8 cellular contexts compared by ENCODE assay signal in the genomic region with DNA sequence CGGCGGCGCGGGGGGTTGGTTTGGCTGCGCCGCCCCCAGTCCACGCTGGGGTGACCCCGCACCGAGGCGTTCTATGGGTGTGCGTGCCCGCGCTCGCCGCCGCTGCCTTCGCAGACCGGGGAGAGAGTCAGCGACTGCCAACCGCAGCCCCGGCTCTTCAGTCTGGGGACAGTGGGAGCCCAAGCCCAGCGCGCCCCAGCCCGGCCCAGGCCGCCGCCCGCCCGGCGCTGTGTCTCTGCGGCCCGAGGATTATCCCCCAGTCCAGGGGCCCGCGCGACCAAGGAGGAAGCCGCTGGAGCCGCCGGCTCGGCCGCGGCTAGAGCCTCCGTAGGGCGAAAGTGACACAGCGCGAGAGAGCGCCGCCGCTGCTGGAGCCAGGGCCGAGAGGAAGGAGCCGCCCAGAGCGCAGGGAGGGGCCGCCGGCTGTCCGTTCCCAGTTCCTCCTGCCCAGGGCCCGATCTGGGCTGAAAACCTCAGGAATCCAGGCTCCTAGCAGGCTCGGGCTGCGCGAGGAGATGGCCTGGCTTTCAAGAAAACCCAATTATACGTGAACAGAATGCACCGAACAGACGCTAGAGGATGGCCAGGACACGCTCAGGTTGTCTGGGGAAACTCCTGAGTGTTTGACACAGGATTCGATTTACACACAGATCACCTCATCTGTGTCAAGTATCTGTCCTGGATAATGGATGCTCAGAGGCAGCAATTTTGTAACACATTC. TPM values are rescaled to one million over a fixed set of nuclear protein-coding genes. Genes with fewer than 3 reads are reported as not detected.
DNase-seq lines count a peak whose midpoint lies in the region; ATAC-seq and TF ChIP-seq lines count a peak whose summit lies in the region.

No MANE protein-coding gene starts in this region.

- H3K4me1 Mint-ChIP-seq in nephron: peaks cover 53% of the 10 kb centered on the region

- H3K9me3 Mint-ChIP-seq in nephron: no peaks in the 10 kb centered on the region

- H3K4me3 ChIP-seq in NT2/D1 (ENCODE audit: insufficient read length, low read depth): peak overlapping the region; percentile 61
- peak overlapping the region; percentile 67 to 83 for H3K4me3 ChIP-seq in vagina

- H3K27me3 ChIP-seq in NT2/D1 (ENCODE audit: insufficient read depth, insufficient read length) (no peaks in the 10 kb centered on the region), vagina (no peaks in the 10 kb centered on the region)

- H3K4me3 Mint-ChIP-seq in nephron: peak overlapping the region; percentile 94 to 97 (median 95)

- peaks cover 14% of the 10 kb centered on the region for H3K27me3 Mint-ChIP-seq in nephron (ENCODE audit: low read depth)

- peak overlapping the region; percentile 93 for H3K27ac ChIP-seq in vagina

- intact Hi-C loops in vagina (cut with DNase I): no loop called here

- H3K9me3 ChIP-seq in NT2/D1 (ENCODE audit: insufficient read depth, low read length) (no peaks in the 10 kb centered on the region), vagina (no peaks in the 10 kb centered on the region)

- DNase-seq in 8988T (peak; percentile 71), GM10266 (ENCODE audit: extremely low spot score) (peak; percentile 58), NT2/D1 (ENCODE audit: low read depth, low spot score) (no peak), germinal center (ENCODE audit: low spot score) (peak; percentile 40), vagina (ENCODE audit: extremely low spot score in 2 of 2) (peak in 1 of 2 donors; percentile 80)
- peak; percentile 27 for DNase-seq in activated naive CD4-positive, alpha-beta T cell treated with anti-CD3 and anti-CD28 coated beads, Interleukin-2, amount 50 U/mL, for 16 hours

- H3K9ac ChIP-seq in NT2/D1 (ENCODE audit: insufficient read length, low read depth): peak overlapping the region; percentile 85

- peak in 1 of 2 donors; percentile 48 for TF ChIP-seq POLR2A in vagina (IDR thresholded peaks at IDR 0.05)

- ATAC-seq in HG03097 (IDR thresholded peaks at IDR 0.05; ENCODE audit: low FRiP score, unreplicated experiment): peak; percentile 34

- H3K27ac Mint-ChIP-seq in nephron: peak overlapping the region in 2 of 3 experiments; percentile 89 to 90

- H3K36me3 Mint-ChIP-seq in nephron (ENCODE audit: low read depth): no peaks in the 10 kb centered on the region

- H3K4me1 ChIP-seq in NT2/D1 (ENCODE audit: insufficient read depth, insufficient read length) (peaks cover 13% of the 10 kb centered on the region), vagina (peaks cover 46% of the 10 kb centered on the region)

- H3K36me3 ChIP-seq in NT2/D1 (ENCODE audit: insufficient read depth, insufficient read length, low read length) (peaks cover 7% of the 10 kb centered on the region), vagina (no peaks in the 10 kb centered on the region)

- no peak for TF ChIP-seq CTCF in GM10266 (IDR thresholded peaks at IDR 0.05; ENCODE audit: control insufficient read depth, insufficient read depth, low read depth, missing control alignments)
- no peak for TF ChIP-seq CTCF in nephron (IDR thresholded peaks at IDR 0.05; ENCODE audit: unreplicated experiment in 3 of 3)
- no peak for TF ChIP-seq CTCF in vagina (IDR thresholded peaks at IDR 0.05)

RNA-seq across cellular contexts. Expression of gene CTIF, which starts 2.4 kb away (rescaled TPM):
- total RNA-seq in vagina: 35.1 TPM
